In the genomic region with DNA sequence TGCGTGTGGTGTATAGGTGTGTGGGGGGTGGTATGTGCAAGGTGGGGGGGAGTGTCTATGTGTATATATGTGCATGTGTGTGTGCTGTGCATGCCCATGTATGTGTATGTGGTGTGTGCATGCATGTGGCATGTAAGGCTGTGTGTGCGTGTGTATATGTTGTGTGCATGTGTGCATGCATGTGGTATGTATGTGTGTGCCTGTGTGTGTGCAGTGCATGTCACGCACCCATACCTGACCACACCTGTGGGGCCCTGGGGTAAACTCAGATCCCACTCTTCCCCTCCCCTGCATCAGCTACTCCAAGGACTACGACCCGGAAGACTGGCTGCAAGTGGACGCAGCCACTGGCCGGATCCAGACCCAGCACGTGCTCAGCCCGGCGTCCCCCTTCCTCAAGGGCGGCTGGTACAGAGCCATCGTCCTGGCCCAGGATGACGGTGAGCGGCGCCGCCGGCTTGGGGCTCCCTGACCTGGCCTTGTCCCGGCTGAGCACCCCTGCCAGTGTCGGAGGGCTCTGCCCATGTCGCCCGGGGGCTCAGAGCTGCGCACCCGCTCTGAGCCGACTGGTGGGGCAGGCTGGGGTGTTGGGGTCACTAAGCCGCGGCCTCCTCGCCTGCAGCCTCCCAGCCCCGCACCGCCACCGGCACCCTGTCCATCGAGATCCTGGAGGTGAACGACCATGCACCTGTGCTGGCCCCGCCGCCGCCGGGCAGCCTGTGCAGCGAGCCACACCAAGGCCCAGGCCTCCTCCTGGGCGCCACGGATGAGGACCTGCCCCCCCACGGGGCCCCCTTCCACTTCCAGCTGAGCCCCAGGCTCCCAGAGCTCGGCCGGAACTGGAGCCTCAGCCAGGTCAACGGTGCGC, we compare ENCODE assay signal across 15 cellular contexts. TPM values are rescaled to one million over a fixed set of nuclear protein-coding genes. Genes with fewer than 3 reads are reported as not detected.
A peak's percentile ranks its signal among the peaks of the same experiment; 100 is the strongest.
DNase-seq lines count a peak whose midpoint lies in the region; ATAC-seq, FAIRE-seq and TF ChIP-seq lines count a peak whose summit lies in the region.
"Had no signal": no experiment of that assay in that cellular context is flagged by ENCODE, and none has a peak within 500 bp of the region (broad histone marks: within the 10 kb centered on the region; RNA-seq: fewer than 3 reads in every experiment).

No MANE protein-coding gene starts in this region.

- TF ChIP-seq CTCF in astrocyte (IDR thresholded peaks at IDR 0.05; ENCODE audit: insufficient read depth, low read depth, low read length) (no peak), GM20000 (IDR thresholded peaks at IDR 0.05; ENCODE audit: extremely low read depth, missing control alignments) (no peak)

- H4K20me1 ChIP-seq in astrocyte (ENCODE audit: insufficient read depth, low read length) = peaks cover 11% of the 10 kb centered on the region

- no peaks in the 10 kb centered on the region for H3K27me3 ChIP-seq in astrocyte (ENCODE audit: insufficient read depth, low read length)
- H3K27me3 ChIP-seq: SJCRH30 had no signal

- no peak overlapping the region for H3K9ac ChIP-seq in astrocyte (ENCODE audit: low read length)

- peaks cover 4% of the 10 kb centered on the region for H3K27me3 Mint-ChIP-seq in astrocyte (ENCODE audit: low read depth, unreplicated experiment)
- H3K27me3 Mint-ChIP-seq in memory B cell = no peaks in the 10 kb centered on the region

- intact Hi-C loops in Right ventricle myocardium superior (cut with DNase I) (no loop called here), cardiac septum (cut with DNase I) (no loop called here)

- FAIRE-seq in astrocyte (lab: Jason Lieb, UNC) = no peak

- ATAC-seq in Right ventricle myocardium superior (ENCODE audit: poor library complexity) (no peak), memory B cell (ENCODE audit: low read depth) (no peak), GM19023 (IDR thresholded peaks at IDR 0.05; ENCODE audit: unreplicated experiment) (no peak)

- H3K9me3 ChIP-seq in astrocyte (ENCODE audit: insufficient read depth, low read depth, low read length) = no peaks in the 10 kb centered on the region
- H3K9me3 ChIP-seq: colonic mucosa had no signal

- peak overlapping the region; percentile 91 for H3K4me2 ChIP-seq in astrocyte (ENCODE audit: low read length)

- H3K36me3 Mint-ChIP-seq in astrocyte (ENCODE audit: low read depth, unreplicated experiment) (no peaks in the 10 kb centered on the region), memory B cell (no peaks in the 10 kb centered on the region)

- no peaks in the 10 kb centered on the region for H3K4me1 Mint-ChIP-seq in astrocyte (ENCODE audit: low read depth, unreplicated experiment)
- peaks cover 3% of the 10 kb centered on the region for H3K4me1 Mint-ChIP-seq in memory B cell

- H3K4me3 Mint-ChIP-seq in astrocyte (ENCODE audit: unreplicated experiment) (peak overlapping the region; percentile 60), memory B cell (peak overlapping the region; percentile 19)

- no peaks in the 10 kb centered on the region for H3K4me1 ChIP-seq in astrocyte (ENCODE audit: insufficient read depth, low read length)
- H3K4me1 ChIP-seq: colonic mucosa, SJCRH30 had no signal

- DNase-seq in Right ventricle myocardium superior (peak; percentile 40), cardiac septum (ENCODE audit: low spot score) (no peak), astrocyte (ENCODE audit: low read depth) (no peak), memory B cell (ENCODE audit: low spot score in 2 of 2) (no peak), ureter (ENCODE audit: low spot score) (peak; percentile 45), GM20000 (ENCODE audit: low spot score) (no peak), mesenteric fat pad (ENCODE audit: low spot score) (no peak)
- DNase-seq: colonic mucosa; NCI-H1417 treated with DMSO at 0.1 percent for 48 hours; NCI-H526 treated with DMSO at 0.1 percent for 48 hours; stimulated activated CD4-positive, alpha-beta T cell treated with anti-CD3 and anti-CD28 coated beads, Interleukin-1b, Interleukin-23, amount 100 ng/mL, for 48 hours had no signal

- H2AFZ ChIP-seq in astrocyte (ENCODE audit: low read depth, low read length) = no peak overlapping the region

- no peaks in the 10 kb centered on the region for H3K36me3 ChIP-seq in astrocyte (ENCODE audit: insufficient read depth, low read length)
- H3K36me3 ChIP-seq: colonic mucosa had no signal

- H3K79me2 ChIP-seq in astrocyte (ENCODE audit: insufficient read depth, low read length) = no peaks in the 10 kb centered on the region

- H3K9me3 Mint-ChIP-seq in astrocyte (ENCODE audit: unreplicated experiment) (no peaks in the 10 kb centered on the region), memory B cell (no peaks in the 10 kb centered on the region)
- H3K9me3 Mint-ChIP-seq: activated T-helper 2 cell treated with anti-CD3 and anti-CD28 coated beads, Interferon-gamma antibody, Interleukin-2, Interleukin-4, amounts not matched to agents 10 μg/mL and 5 μg/mL and 100 μg/mL, durations not matched to agents 14 hours and 24 hours and 36 hours had no signal

- H3K27ac Mint-ChIP-seq in astrocyte (ENCODE audit: unreplicated experiment) = no peak overlapping the region
- H3K27ac Mint-ChIP-seq in memory B cell = no peak overlapping the region
- H3K27ac Mint-ChIP-seq: activated T-helper 2 cell treated with anti-CD3 and anti-CD28 coated beads, Interferon-gamma antibody, Interleukin-2, Interleukin-4, amounts not matched to agents 10 μg/mL and 5 μg/mL and 100 μg/mL, durations not matched to agents 14 hours and 24 hours and 36 hours had no signal

- no peak overlapping the region for H3K4me3 ChIP-seq in astrocyte (ENCODE audit: insufficient read depth, low read depth, low read length)
- H3K4me3 ChIP-seq: SJCRH30 had no signal

- no peak overlapping the region for H3K27ac ChIP-seq in astrocyte (ENCODE audit: low read depth, low read length)
- H3K27ac ChIP-seq: colonic mucosa, SJCRH30 had no signal

RNA-seq across cellular contexts. Expression of gene SLC22A31, which starts 9.1 kb away (rescaled TPM):
- not detected for total RNA-seq in Right ventricle myocardium superior
- total RNA-seq in cardiac septum = not detected
- total RNA-seq in astrocyte = 0.58 and 1.3 TPM in 2 replicates
- total RNA-seq in ureter = 2.5 TPM
- total RNA-seq in mesenteric fat pad = 0.35 TPM
- total RNA-seq: osteocyte, SJCRH30 had no signal

RNA-seq across cellular contexts. Expression of gene CDH15, which starts 19.7 kb away (rescaled TPM):
- total RNA-seq in Right ventricle myocardium superior = not detected
- total RNA-seq in cardiac septum = 0.27 TPM
- 0.17 and 0.18 TPM in 2 replicates for total RNA-seq in astrocyte
- not detected for total RNA-seq in ureter
- not detected for total RNA-seq in mesenteric fat pad
- total RNA-seq: activated T-helper 2 cell treated with anti-CD3 and anti-CD28 coated beads, Interferon-gamma antibody, Interleukin-2, Interleukin-4, amounts not matched to agents 10 μg/mL and 5 μg/mL and 100 μg/mL, durations not matched to agents 14 hours and 24 hours and 36 hours; colonic mucosa had no signal

RNA-seq across cellular contexts. Expression of gene ZNF778, which starts 26.2 kb away (rescaled TPM):
- total RNA-seq in Right ventricle myocardium superior (9.9 TPM), cardiac septum (9.7 TPM), astrocyte (12.2 and 15.5 TPM in 2 replicates), ureter (10.0 TPM), mesenteric fat pad (11.7 TPM)

Comparison
In these comparisons a context has a peak if more than half of its experiments do, and no peak if none do; other contexts are left out.
1. DNase-seq: peak in Right ventricle myocardium superior (single experiment) and ureter (single experiment); none in cardiac septum (single experiment), astrocyte (single experiment), memory B cell (0 of 2), GM20000 (single experiment) and mesenteric fat pad (single experiment).